ENCODE assay signal across 27 cellular contexts in the genomic region with DNA sequence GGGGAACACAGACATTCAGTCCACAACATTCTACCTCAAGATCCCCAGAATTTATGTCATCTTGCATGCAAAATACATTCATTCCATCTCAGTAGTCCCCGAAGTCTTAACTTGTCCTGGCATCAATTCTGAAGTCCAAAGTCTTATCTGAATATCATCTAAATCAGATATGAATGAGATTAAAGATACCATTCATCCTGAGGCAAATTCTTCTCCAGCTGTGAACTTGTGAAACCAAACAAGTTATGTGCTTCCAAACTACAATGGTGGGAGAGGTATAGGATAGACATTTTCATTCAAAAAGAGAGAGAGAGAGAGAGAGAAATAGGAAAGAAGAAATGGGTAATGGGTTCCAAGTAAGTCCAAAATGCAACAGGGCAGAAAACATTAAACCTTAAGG.
A peak's percentile ranks its signal among the peaks of the same experiment; 100 is the strongest.
DNase-seq lines count a peak whose midpoint lies in the region; FAIRE-seq and TF ChIP-seq lines count a peak whose summit lies in the region.
"Had no signal": no experiment of that assay in that cellular context is flagged by ENCODE, and none has a peak within 500 bp of the region (broad histone marks: within the 10 kb centered on the region; RNA-seq: fewer than 3 reads in every experiment).

No MANE protein-coding gene starts in this region.

- H3K9me3 ChIP-seq in endothelial cell of umbilical vein (replicated peaks; ENCODE audit: control insufficient read depth, insufficient read depth, low read length): no peaks in the 10 kb centered on the region
- no peaks in the 10 kb centered on the region for H3K9me3 ChIP-seq in vagina
- H3K9me3 ChIP-seq: BE2C, Caco-2 had no signal

- TF ChIP-seq CTCF in endothelial cell of umbilical vein (IDR thresholded peaks at IDR 0.05; ENCODE audit: extremely low read depth in 1 of 2, insufficient read depth in 1 of 2, low read depth in 1 of 2, low read length in 2 of 2) (no peak), vagina (IDR thresholded peaks at IDR 0.05) (no peak)

- peaks cover 8% of the 10 kb centered on the region for H3K4me1 ChIP-seq in endothelial cell of umbilical vein (ENCODE audit: control insufficient read depth, extremely low read depth, insufficient read depth, low read length)
- no peaks in the 10 kb centered on the region for H3K4me1 ChIP-seq in vagina
- H3K4me1 ChIP-seq: A549, BLaER1, Caco-2 had no signal

- no peak for DNase-seq in endothelial cell of umbilical vein (ENCODE audit: low read depth, low spot score)
- no peak for DNase-seq in vagina (ENCODE audit: extremely low spot score in 2 of 2)
- DNase-seq: 8988T; ACHN; AML-193; BE2C; C1 segment of cervical spinal cord; Caco-2; Calu3; CD4-positive, alpha-beta memory T cell; CD4-positive, alpha-beta T cell; CD4-positive, CD25-positive, alpha-beta regulatory T cell; CD8-positive, alpha-beta memory T cell; COR-L47; DMS 273 treated with DMSO at 0.1 percent for 48 hours; DMS153; DMS53; DMS79; DMS79 treated with DMSO at 0.1 percent for 48 hours; DND-41 had no signal

- no peak overlapping the region for H3K27ac ChIP-seq in endothelial cell of umbilical vein (ENCODE audit: insufficient read depth, low read depth, low read length)
- no peak overlapping the region for H3K27ac ChIP-seq in vagina
- H3K27ac ChIP-seq: 22Rv1; A549; BLaER1; BLaER1 treated with 17β-estradiol and CSF1 and Interleukin-3, amounts not matched to agents 10 nM and 100 nM; C4-2B had no signal

- intact Hi-C loops in endothelial cell of umbilical vein (cut with micrococcal nuclease): no loop called here
- intact Hi-C loops in vagina (cut with DNase I): no loop called here

- POLR2A ChIA-PET in endothelial cell of umbilical vein (lab: Charles Lee): no interaction called here

- H3K9ac ChIP-seq in endothelial cell of umbilical vein (replicated peaks; ENCODE audit: extremely low read depth, insufficient read depth, low read length): no peak overlapping the region
- H3K9ac ChIP-seq: BLaER1; BLaER1 treated with 17β-estradiol and CSF1 and Interleukin-3, amounts not matched to agents 10 nM and 100 nM had no signal

- H4K20me1 ChIP-seq in endothelial cell of umbilical vein (replicated peaks; ENCODE audit: control insufficient read depth, extremely low read depth, insufficient read depth, low read length): no peaks in the 10 kb centered on the region
- H4K20me1 ChIP-seq: BLaER1; BLaER1 treated with 17β-estradiol and CSF1 and Interleukin-3, amounts not matched to agents 10 nM and 100 nM had no signal

- H3K27me3 ChIP-seq in endothelial cell of umbilical vein (ENCODE audit: control insufficient read depth in 2 of 2, insufficient read depth in 2 of 2, low read length in 2 of 2) (peaks cover 2 to 8% of the 10 kb centered on the region in 2 experiments), vagina (no peaks in the 10 kb centered on the region)
- H3K27me3 ChIP-seq: BLaER1; BLaER1 treated with 17β-estradiol and CSF1 and Interleukin-3, amounts not matched to agents 10 nM and 100 nM had no signal

- CTCF ChIA-PET in endothelial cell of umbilical vein (lab: Charles Lee): interaction anchor here (3.3 kb wide), 1 partner anchor 445 kb away, joined by 12 read pairs; no protein-coding TSS in a partner anchor

- dilution Hi-C loops in endothelial cell of umbilical vein (cut with MboI; ENCODE audit: extremely low pct_ligation_motif_present, low sequenced_read_pairs): no loop called here

- no peaks in the 10 kb centered on the region for H3K36me3 ChIP-seq in endothelial cell of umbilical vein (ENCODE audit: control insufficient read depth in 2 of 2, extremely low read depth in 1 of 2, insufficient read depth in 2 of 2, low read length in 2 of 2)
- H3K36me3 ChIP-seq in vagina: no peaks in the 10 kb centered on the region
- H3K36me3 ChIP-seq: BE2C; BLaER1; BLaER1 treated with 17β-estradiol and CSF1 and Interleukin-3, amounts not matched to agents 10 nM and 100 nM had no signal

- no peak overlapping the region for H2AFZ ChIP-seq in endothelial cell of umbilical vein (ENCODE audit: low read depth, low read length)

- H3K9me1 ChIP-seq in endothelial cell of umbilical vein (replicated peaks; ENCODE audit: control insufficient read depth, extremely low read depth, insufficient read depth, low read length): no peaks in the 10 kb centered on the region

- peak; percentile 15 for FAIRE-seq in endothelial cell of umbilical vein (lab: Jason Lieb, UNC)
- FAIRE-seq: A204.1, A549, D721Med had no signal

- no peaks in the 10 kb centered on the region for H3K79me2 ChIP-seq in endothelial cell of umbilical vein (ENCODE audit: control insufficient read depth, insufficient read depth, low read length)

- H3K4me3 ChIP-seq in endothelial cell of umbilical vein (replicated peaks in 1 of 3; ENCODE audit: insufficient read depth in 1 of 3, low read depth in 1 of 3, low read length in 3 of 3) (no peak overlapping the region), vagina (no peak overlapping the region)
- H3K4me3 ChIP-seq: A549; BLaER1; BLaER1 treated with 17β-estradiol and CSF1 and Interleukin-3, amounts not matched to agents 10 nM and 100 nM had no signal

- TF ChIP-seq POLR2A in endothelial cell of umbilical vein (IDR thresholded peaks at IDR 0.05; ENCODE audit: low read depth, low read length) (no peak), vagina (IDR thresholded peaks at IDR 0.05) (no peak)

- BruUV-seq in endothelial cell of umbilical vein (replicated peaks; lab: Mats Ljungman, UMichigan): no TSS peak

- no peak overlapping the region for H3K4me2 ChIP-seq in endothelial cell of umbilical vein (ENCODE audit: insufficient read depth, low read length)
- H3K4me2 ChIP-seq: A549; BLaER1; BLaER1 treated with 17β-estradiol and CSF1 and Interleukin-3, amounts not matched to agents 10 nM and 100 nM had no signal

TF ChIP-seq in endothelial cell of umbilical vein, 7 proteins besides CTCF, POLR2A, EP300 and RAD21:
- TF ChIP-seq JUN (IDR thresholded peaks at IDR 0.05; ENCODE audit: borderline replicate concordance, insufficient read depth, insufficient read length, low read depth) (no peak), POLR2AphosphoS5 (IDR thresholded peaks at IDR 0.05; ENCODE audit: insufficient read depth, low read depth, low read length) (no peak), FOS (IDR thresholded peaks at IDR 0.05; ENCODE audit: borderline replicate concordance, insufficient read depth, low read length) (no peak), GATA2 (IDR thresholded peaks at IDR 0.05; ENCODE audit: insufficient read depth, insufficient read length, low read depth, low read length) (no peak), MYC (IDR thresholded peaks at IDR 0.05; ENCODE audit: low read depth, low read length) (no peak), EZH2 (IDR thresholded peaks at IDR 0.05; ENCODE audit: borderline replicate concordance, low read depth, low read length, severe bottlenecking) (no peak)
- TF ChIP-seq, protein P1, sequence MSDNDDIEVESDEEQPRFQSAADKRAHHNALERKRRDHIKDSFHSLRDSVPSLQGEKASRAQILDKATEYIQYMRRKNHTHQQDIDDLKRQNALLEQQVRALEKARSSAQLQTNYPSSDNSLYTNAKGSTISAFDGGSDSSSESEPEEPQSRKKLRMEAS (IDR thresholded peaks at IDR 0.05; ENCODE audit: insufficient read depth, insufficient read length): no peak
